Comparison of ENCODE assay signal across 30 cellular contexts in the genomic region with DNA sequence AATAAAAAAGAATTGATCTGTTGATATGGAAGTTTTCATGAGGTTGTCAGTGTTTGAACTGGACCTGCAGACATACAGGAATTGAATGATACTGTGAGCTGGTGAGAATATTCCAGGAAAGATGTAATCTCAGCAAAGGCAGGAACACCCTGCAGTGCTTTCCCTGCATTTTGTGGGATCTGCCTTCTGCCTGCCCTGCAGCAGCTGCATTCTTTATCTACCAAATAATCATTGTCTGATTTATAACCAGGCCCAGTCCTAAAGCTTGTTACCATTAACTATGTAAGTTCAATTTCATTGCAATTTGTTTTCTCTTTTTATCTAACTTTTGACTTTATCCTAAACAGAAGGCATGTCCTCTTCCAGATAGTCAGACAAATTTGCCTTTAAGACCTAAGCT.
"Had no signal": no experiment of that assay in that cellular context is flagged by ENCODE, and none has a peak within 500 bp of the region (broad histone marks: within the 10 kb centered on the region; RNA-seq: fewer than 3 reads in every experiment).

No MANE protein-coding gene starts in this region.

- H3K4me1 Mint-ChIP-seq: activated CD4-positive, alpha-beta T cell treated with anti-CD3 and anti-CD28 coated beads, Interleukin-2, amount 10 ng/mL, durations not matched to agents 7 days and 5 days had no signal

- H3K4me3 Mint-ChIP-seq: activated CD4-positive, alpha-beta T cell treated with anti-CD3 and anti-CD28 coated beads, Interleukin-2, amount 10 ng/mL, durations not matched to agents 7 days and 5 days; activated CD8-positive, alpha-beta T cell treated with anti-CD3 and anti-CD28 coated beads, Interleukin-2, amount 10 ng/mL, durations not matched to agents 7 days and 5 days; activated naive CD4-positive, alpha-beta T cell treated with anti-CD3 and anti-CD28 coated beads for 36 hours; activated T-cell treated with anti-CD3 and anti-CD28 coated beads, Interleukin-2, amount 50 U/mL, for 4 hours; activated T-helper 1 cell treated with anti-CD3 and anti-CD28 coated beads, Interleukin-12 subunit alpha, Interleukin-12 subunit beta, Interleukin-2, Interleukin-4 antibody, amounts not matched to agents 30 ng/mL and 10 ng/mL and 1 ng/mL, durations not matched to agents 14 hours and 24 hours and 36 hours; brain had no signal

- ATAC-seq: activated CD8-positive, alpha-beta T cell treated with anti-CD3 and anti-CD28 coated beads, Interleukin-2, amount 10 ng/mL, durations not matched to agents 7 days and 5 days; activated naive CD4-positive, alpha-beta T cell treated with anti-CD3 and anti-CD28 coated beads, Interleukin-2, amount 50 U/mL, for 72 hours; activated T-cell treated with anti-CD3 and anti-CD28 coated beads, Interleukin-2, amount 50 U/mL, for 4 hours; Panc1 had no signal

- H3K36me3 Mint-ChIP-seq: activated naive CD4-positive, alpha-beta T cell treated with anti-CD3 and anti-CD28 coated beads, Interleukin-2, amount 50 U/mL, for 72 hours; brain had no signal

- H3K9me3 Mint-ChIP-seq: activated CD4-positive, alpha-beta T cell treated with anti-CD3 and anti-CD28 coated beads, Interleukin-2, amount 10 ng/mL, durations not matched to agents 7 days and 5 days; activated naive CD4-positive, alpha-beta T cell treated with anti-CD3 and anti-CD28 coated beads for 36 hours; activated naive CD4-positive, alpha-beta T cell treated with anti-CD3 and anti-CD28 coated beads, Interleukin-2, amount 50 U/mL, for 72 hours; activated T-cell treated with anti-CD3 and anti-CD28 coated beads, Interleukin-2, amount 50 U/mL, for 4 hours; activated T-helper 1 cell treated with anti-CD3 and anti-CD28 coated beads, Interleukin-12 subunit alpha, Interleukin-12 subunit beta, Interleukin-2, Interleukin-4 antibody, amounts not matched to agents 30 ng/mL and 10 ng/mL and 1 ng/mL, durations not matched to agents 14 hours and 24 hours and 36 hours; brain had no signal

- H3K27ac Mint-ChIP-seq: activated CD4-positive, alpha-beta T cell treated with anti-CD3 and anti-CD28 coated beads, Interleukin-2, amount 10 ng/mL, durations not matched to agents 7 days and 5 days; activated CD8-positive, alpha-beta T cell treated with anti-CD3 and anti-CD28 coated beads, Interleukin-2, amount 10 ng/mL, durations not matched to agents 7 days and 5 days; activated naive CD4-positive, alpha-beta T cell treated with anti-CD3 and anti-CD28 coated beads for 36 hours; activated naive CD4-positive, alpha-beta T cell treated with anti-CD3 and anti-CD28 coated beads, Interleukin-2, amount 50 U/mL, for 72 hours; activated T-helper 1 cell treated with anti-CD3 and anti-CD28 coated beads, Interleukin-12 subunit alpha, Interleukin-12 subunit beta, Interleukin-2, Interleukin-4 antibody, amounts not matched to agents 30 ng/mL and 10 ng/mL and 1 ng/mL, durations not matched to agents 14 hours and 24 hours and 36 hours; brain had no signal

- H3K27ac ChIP-seq: adrenal gland, KMS-11, SJCRH30 had no signal

- H3K27me3 Mint-ChIP-seq: brain had no signal

- DNase-seq: activated CD4-positive, alpha-beta T cell treated with anti-CD3 and anti-CD28 coated beads, Interleukin-2, amount 10 ng/mL, durations not matched to agents 7 days and 5 days; activated CD4-positive, alpha-beta T cell treated with anti-CD3 and anti-CD28 coated beads, Interleukin-2, amount 50 U/mL, for 48 hours; activated CD8-positive, alpha-beta memory T cell treated with anti-CD3 and anti-CD28 coated beads, Interleukin-2, amount 50 U/mL, for 4 hours; activated CD8-positive, alpha-beta T cell treated with anti-CD3 and anti-CD28 coated beads, Interleukin-2, amount 10 ng/mL, durations not matched to agents 7 days and 5 days; activated gamma-delta T cell treated with Interleukin-2 at 50 U/mL for 16 hours; activated naive CD4-positive, alpha-beta T cell treated with anti-CD3 and anti-CD28 coated beads for 36 hours; activated T-cell treated with anti-CD3 and anti-CD28 coated beads for 4 hours; activated T-cell treated with anti-CD3 and anti-CD28 coated beads, Interleukin-2, amount 50 U/mL, for 4 hours; adrenal gland; central memory CD4-positive, alpha-beta T cell; MM.1S; MV-4-11; NCI-H1092; NCI-H1436 treated with DMSO at 0.1 percent for 48 hours; NCI-H187 treated with DMSO at 0.1 percent for 48 hours; NCI-H2081; NCI-H2171 treated with DMSO at 0.1 percent for 48 hours; NCI-H2227 treated with DMSO at 0.1 percent for 48 hours; NCI-H446; NCI-H510A treated with DMSO at 0.1 percent for 48 hours; NCI-H526 treated with DMSO at 0.1 percent for 48 hours; NCI-H774; SHP77; SJCRH30; T1000 had no signal
